ENCODE assay signal across 10 cellular contexts in genomic region chr6:132414761-132415160, GRCh38. TPM values are rescaled to one million over a fixed set of nuclear protein-coding genes. Genes with fewer than 3 reads are reported as not detected.
"Had no signal": no experiment of that assay in that cellular context is flagged by ENCODE, and none has a peak within 500 bp of the region (broad histone marks: within the 10 kb centered on the region; RNA-seq: fewer than 3 reads in every experiment).

No MANE protein-coding gene starts in this region.

- H3K4me3 ChIP-seq: ascending aorta, esophagus squamous epithelium, gastrocnemius medialis, smooth muscle cell, tibial nerve had no signal

- H3K36me3 ChIP-seq: ascending aorta, esophagus squamous epithelium, gastrocnemius medialis, tibial nerve had no signal

- H3K9me3 ChIP-seq: ascending aorta, gastrocnemius medialis, tibial nerve had no signal

- H3K4me1 ChIP-seq: ascending aorta, esophagus squamous epithelium, gastrocnemius medialis had no signal

- H3K27ac ChIP-seq: ascending aorta, esophagus squamous epithelium, gastrocnemius medialis, tibial nerve, VCaP had no signal

- H3K27me3 ChIP-seq: ascending aorta, esophagus squamous epithelium, tibial nerve had no signal

- DNase-seq: activated CD4-positive, alpha-beta memory T cell treated with anti-CD3 and anti-CD28 coated beads, Interleukin-2, amount 10 ng/mL, durations not matched to agents 7 days and 5 days; activated naive CD4-positive, alpha-beta T cell; esophagus squamous epithelium; gastrocnemius medialis; retina; T-helper 9 cell had no signal

- H3K4me2 ChIP-seq: smooth muscle cell had no signal

RNA-seq across cellular contexts. Expression of gene MOXD1, which starts 13.5 kb away (rescaled TPM):
- total RNA-seq: activated CD4-positive, alpha-beta memory T cell treated with anti-CD3 and anti-CD28 coated beads, Interleukin-2, amount 10 ng/mL, durations not matched to agents 7 days and 5 days had no signal
